ENCODE assay signal across 1 cellular context in the genomic region with DNA sequence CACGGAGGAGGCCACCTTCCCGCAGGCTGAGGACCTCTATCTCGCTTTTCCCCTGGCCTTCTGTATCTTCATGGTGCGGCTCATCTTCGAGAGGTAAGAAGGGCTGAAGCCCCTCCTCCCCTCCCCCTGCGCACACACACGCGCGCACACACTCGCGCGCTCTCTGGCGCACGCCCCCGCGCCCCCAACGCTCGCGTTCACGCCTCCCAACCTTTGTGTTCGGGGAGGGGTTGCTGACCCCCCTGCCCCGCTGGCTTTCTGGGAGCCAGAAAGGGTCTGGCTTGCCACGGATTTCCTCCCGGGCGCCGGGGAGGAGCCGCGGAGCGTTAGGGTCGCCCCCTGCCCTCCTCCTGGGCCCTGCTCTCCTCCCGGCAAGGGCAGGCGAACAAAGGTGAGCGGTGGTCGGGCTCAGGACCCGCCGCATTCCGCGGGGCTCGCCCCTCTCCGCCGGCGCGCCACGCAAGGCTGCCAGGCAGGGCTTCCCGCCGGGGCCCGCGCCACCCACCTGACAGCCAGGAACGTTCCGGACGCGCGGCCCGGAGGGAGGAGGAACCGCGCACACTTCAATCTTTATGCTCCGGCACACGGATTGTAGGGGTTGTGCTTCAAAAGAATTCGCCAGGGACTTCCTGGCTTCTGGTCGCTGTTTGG.
TF ChIP-seq lines count a peak whose summit lies in the region.

No MANE protein-coding gene starts in this region.

TF ChIP-seq in GM12878, 131 proteins besides CTCF, POLR2A, EP300 and RAD21 (continued from another document):
- TF ChIP-seq SKIL (IDR thresholded peaks at IDR 0.05; ENCODE audit: low read depth, poor library complexity, severe bottlenecking) (no peak), REST (IDR thresholded peaks at IDR 0.05; ENCODE audit: low read depth, low read length) (no peak), MXI1 (IDR thresholded peaks at IDR 0.05; ENCODE audit: low read depth, low read length) (no peak), ZNF217 (IDR thresholded peaks at IDR 0.05) (no peak), STAT3 (IDR thresholded peaks at IDR 0.05; ENCODE audit: low read depth, low read length) (no peak), ZNF24 (IDR thresholded peaks at IDR 0.05) (no peak), CREM (IDR thresholded peaks at IDR 0.05; ENCODE audit: low read depth) (no peak), SPI1 (IDR thresholded peaks at IDR 0.05; ENCODE audit: borderline replicate concordance, insufficient read depth, low read depth, low read length) (no peak), ZBTB11 (CRISPR knock-in tag; IDR thresholded peaks at IDR 0.05) (0 out of 2 replicates have a peak, but pooled peaks have one; percentile 1), EZH2 (IDR thresholded peaks at IDR 0.05; ENCODE audit: borderline replicate concordance, control insufficient read depth, low read depth, low read length) (no peak), EGR1 (IDR thresholded peaks at IDR 0.05; ENCODE audit: borderline replicate concordance in 1 of 2, low read depth in 2 of 2, low read length in 2 of 2) (peak in 1 of 2 experiments; percentile 87; a peak in 2 of 3 replicates), NBN (IDR thresholded peaks at IDR 0.05) (no peak), NFIC (IDR thresholded peaks at IDR 0.05; ENCODE audit: low read depth, low read length) (no peak), CHD1 (IDR thresholded peaks at IDR 0.05; ENCODE audit: low read depth, low read length) (no peak), ATF2 (IDR thresholded peaks at IDR 0.05; ENCODE audit: low read length) (no peak), SMAD5 (IDR thresholded peaks at IDR 0.05; ENCODE audit: low read depth) (no peak), WRNIP1 (IDR thresholded peaks at IDR 0.05; ENCODE audit: borderline replicate concordance, low read depth, low read length) (no peak), NFXL1 (IDR thresholded peaks at IDR 0.05; ENCODE audit: borderline replicate concordance) (no peak)
- TF ChIP-seq, protein P1, sequence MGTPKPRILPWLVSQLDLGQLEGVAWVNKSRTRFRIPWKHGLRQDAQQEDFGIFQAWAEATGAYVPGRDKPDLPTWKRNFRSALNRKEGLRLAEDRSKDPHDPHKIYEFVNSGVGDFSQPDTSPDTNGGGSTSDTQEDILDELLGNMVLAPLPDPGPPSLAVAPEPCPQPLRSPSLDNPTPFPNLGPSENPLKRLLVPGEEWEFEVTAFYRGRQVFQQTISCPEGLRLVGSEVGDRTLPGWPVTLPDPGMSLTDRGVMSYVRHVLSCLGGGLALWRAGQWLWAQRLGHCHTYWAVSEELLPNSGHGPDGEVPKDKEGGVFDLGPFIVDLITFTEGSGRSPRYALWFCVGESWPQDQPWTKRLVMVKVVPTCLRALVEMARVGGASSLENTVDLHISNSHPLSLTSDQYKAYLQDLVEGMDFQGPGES (IDR thresholded peaks at IDR 0.05) = no peak
